9 cellular contexts compared by ENCODE assay signal in the genomic region with DNA sequence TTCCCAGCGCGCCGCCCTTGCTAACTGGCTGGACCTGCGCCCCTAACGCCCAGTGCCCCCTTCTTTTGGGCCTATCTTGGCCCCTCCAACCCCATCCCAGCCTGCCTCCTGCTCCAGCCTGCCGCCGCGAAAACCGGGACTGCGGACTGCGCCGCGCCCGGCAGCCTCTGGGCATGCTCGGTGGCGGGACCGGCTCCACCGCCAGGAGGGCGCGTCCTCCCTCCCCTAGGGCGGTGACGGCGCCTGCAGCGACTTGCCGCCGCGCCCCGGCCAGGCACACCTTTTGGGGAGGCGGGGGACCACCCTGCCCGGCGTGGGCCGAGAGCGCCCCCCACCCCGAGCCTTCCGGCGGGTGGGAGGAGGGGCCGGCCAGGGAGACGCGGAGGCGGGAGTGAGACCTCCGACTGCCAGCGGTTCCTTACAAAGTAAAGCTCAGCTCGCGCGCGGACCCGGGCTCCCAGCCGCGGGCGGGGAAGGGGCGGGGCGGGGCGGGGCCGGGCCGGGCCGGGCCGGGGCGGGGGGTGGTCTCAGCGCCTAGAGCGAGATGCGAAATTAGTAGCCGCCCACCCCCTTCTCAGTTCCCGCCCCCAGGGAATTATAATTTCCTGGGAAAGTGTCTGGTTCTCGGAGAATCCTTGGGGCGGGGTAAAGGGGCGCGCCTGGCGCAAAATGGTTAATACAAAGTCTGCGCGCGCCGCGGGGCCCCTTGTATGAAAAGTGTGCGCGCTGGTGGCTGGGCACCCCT.
DNase-seq lines count a peak whose midpoint lies in the region; ATAC-seq, FAIRE-seq and TF ChIP-seq lines count a peak whose summit lies in the region.
"Had no signal": no experiment of that assay in that cellular context is flagged by ENCODE, and none has a peak within 500 bp of the region (broad histone marks: within the 10 kb centered on the region; RNA-seq: fewer than 3 reads in every experiment).

No MANE protein-coding gene starts in this region.

- H3K27me3 ChIP-seq in DOHH2 (ENCODE audit: control insufficient read depth, low read length) (peaks cover 51% of the 10 kb centered on the region), GM12878 (replicated peaks in 1 of 2; ENCODE audit: control insufficient read depth in 2 of 2, insufficient read depth in 2 of 2, low read length in 1 of 2) (peaks cover 20 to 34% of the 10 kb centered on the region in 2 experiments)

- H2AFZ ChIP-seq in GM12878 (ENCODE audit: control insufficient read depth, low read depth, low read length), result peak overlapping the region; percentile 69

- no peaks in the 10 kb centered on the region for H3F3A ChIP-seq in DOHH2 (ENCODE audit: control insufficient read depth, insufficient read depth)

- intact Hi-C loops in GM12878 (cut with micrococcal nuclease; ENCODE audit: unreplicated experiment), result no loop called here

- CTCF ChIA-PET in GM12878 (lab: Yijun Ruan, JAX), result no interaction called here

- RAD21 ChIA-PET in GM12878 (lab: Charles Lee; ENCODE audit: unreplicated experiment), result no interaction called here

- DNase-seq in HK-2 (ENCODE audit: unreplicated experiment), result peak; percentile 95
- DNase-seq in NOMO-1 (lab: John Stamatoyannopoulos, UW; ENCODE audit: unreplicated experiment in 2 of 2), result peak; percentile 43 to 50
- no peak for DNase-seq in GM12878 (ENCODE audit: low read depth, low spot score)
- peak in 46 of 51 donors; percentile 18 to 87 (median 68) for DNase-seq in hypothalamus (lab: John Stamatoyannopoulos, UW)
- DNase-seq in retinal pigment epithelial cell (ENCODE audit: low read depth), result no peak
- no peak for DNase-seq in putamen (ENCODE audit: low spot score)

- FAIRE-seq in GM12878 (lab: Jason Lieb, UNC), result no peak
- FAIRE-seq: islet of Langerhans had no signal

- no TSS peak for BruUV-seq in GM12878 (replicated peaks; lab: Mats Ljungman, UMichigan)

- no peaks in the 10 kb centered on the region for H3K9me2 ChIP-seq in DOHH2 (replicated peaks; ENCODE audit: control insufficient read depth, low read length)

- H4K20me1 ChIP-seq in DOHH2 (ENCODE audit: control insufficient read depth, insufficient read depth, low read depth, low read length) (no peaks in the 10 kb centered on the region), GM12878 (ENCODE audit: control insufficient read depth, insufficient read depth) (no peaks in the 10 kb centered on the region)

- H3K4me1 ChIP-seq in DOHH2 (ENCODE audit: control insufficient read depth, low read length) (peaks cover 8% of the 10 kb centered on the region; the same call in 1 of the 2 replicates), GM12878 (ENCODE audit: control insufficient read depth, insufficient read depth, low read length) (no peaks in the 10 kb centered on the region; the same call in none of the 2 replicates)

- peak overlapping the region; percentile 74 for H3K4me3 ChIP-seq in DOHH2 (ENCODE audit: low read length)
- H3K4me3 ChIP-seq in GM12878, result peak overlapping the region; percentile 65
- H3K4me3 ChIP-seq in retinal pigment epithelial cell (ENCODE audit: low read length), result peak overlapping the region; percentile 86

- 2% methylated on average over 39 of the region's 75 CpGs for WGBS in GM12878 (ENCODE audit: insufficient coverage, insufficient replicate concordance, low lambda C conversion rate, missing lambda C conversion rate)

- H3K4me2 ChIP-seq in DOHH2 (ENCODE audit: low read length) (peak overlapping the region; percentile 63), GM12878 (ENCODE audit: control insufficient read depth, insufficient read depth) (peak overlapping the region; percentile 92)

- no peak for TF ChIP-seq EP300 in GM12878 (IDR thresholded peaks at IDR 0.05; ENCODE audit: borderline replicate concordance in 1 of 2, control insufficient read depth in 1 of 2, low read depth in 2 of 2, low read length in 2 of 2)

- TF ChIP-seq RAD21 in GM12878 (IDR thresholded peaks at IDR 0.05; ENCODE audit: insufficient read depth, low read depth, low read length), result no peak

- H3K9ac ChIP-seq in GM12878 (ENCODE audit: control insufficient read depth, insufficient read depth, low read length), result no peak overlapping the region

- in situ Hi-C loops in GM12878 (cut with MboI), result no loop called here

- H3K36me3 ChIP-seq in DOHH2 (ENCODE audit: control insufficient read depth, low read length) (no peaks in the 10 kb centered on the region), GM12878 (ENCODE audit: control insufficient read depth in 2 of 2, insufficient read depth in 2 of 2, low read length in 1 of 2) (no peaks in the 10 kb centered on the region)

- H3K9me3 ChIP-seq in DOHH2 (ENCODE audit: control insufficient read depth, insufficient read depth, low read length) (no peaks in the 10 kb centered on the region), GM12878 (replicated peaks; ENCODE audit: control insufficient read depth, insufficient read depth, low read length) (no peaks in the 10 kb centered on the region)

- POLR2A ChIA-PET in GM12878 (lab: Charles Lee), result no interaction called here

- TF ChIP-seq POLR2A in GM12878 (IDR thresholded peaks at IDR 0.05; ENCODE audit: low read depth, low read length), result peak; percentile 47; the same call in 1 of the 2 replicates

- no peak overlapping the region for H3K27ac ChIP-seq in DOHH2 (ENCODE audit: low read depth, low read length)
- no peak overlapping the region for H3K27ac ChIP-seq in GM12878 (ENCODE audit: control insufficient read depth, insufficient read depth)

- peak; percentile 66 for ATAC-seq in GM21381 (IDR thresholded peaks at IDR 0.05; ENCODE audit: unreplicated experiment)
- peak; percentile 69 for ATAC-seq in GM12878

- TF ChIP-seq CTCF in DOHH2 (IDR thresholded peaks at IDR 0.05; ENCODE audit: low read depth, low read length, poor library complexity, severe bottlenecking) (no peak), GM12878 (IDR thresholded peaks at IDR 0.05 in 2 of 3, conservative IDR thresholded peaks at IDR 0.05 in 1 of 3; ENCODE audit: control insufficient read depth in 2 of 3, extremely low read depth in 1 of 3, insufficient read depth in 1 of 3, low read depth in 3 of 3, low read length in 3 of 3) (no peak), retinal pigment epithelial cell (conservative IDR thresholded peaks at IDR 0.05; ENCODE audit: low read depth, low read length) (no peak)

- H3K79me2 ChIP-seq in DOHH2 (ENCODE audit: control insufficient read depth, low read length), result no peaks in the 10 kb centered on the region
- no peaks in the 10 kb centered on the region for H3K79me2 ChIP-seq in GM12878 (ENCODE audit: control insufficient read depth, insufficient read depth, low read length)

- SMC1A ChIA-PET in GM12878 (lab: Charles Lee; ENCODE audit: uncharacterized antibody, unreplicated experiment), result no interaction called here

TF ChIP-seq in GM12878, 131 proteins besides CTCF, POLR2A, EP300 and RAD21:
- TF ChIP-seq CBX5 (IDR thresholded peaks at IDR 0.05; ENCODE audit: low read depth) (no peak), HDAC6 (IDR thresholded peaks at IDR 0.05; ENCODE audit: unreplicated experiment) (peak; percentile 62)

Comparison
In these comparisons a context has a peak if more than half of its experiments do, and no peak if none do; other contexts are left out.
1. DNase-seq: peak in HK-2 (single experiment), NOMO-1 (2 of 2) and hypothalamus (46 of 51); none in GM12878 (single experiment), retinal pigment epithelial cell (single experiment) and putamen (single experiment).
2. Peak in every context shown above with its lines, with median percentiles within 50 percentile points of each other: H3K4me3 ChIP-seq.